16 cellular contexts compared by ENCODE assay signal in the genomic region with DNA sequence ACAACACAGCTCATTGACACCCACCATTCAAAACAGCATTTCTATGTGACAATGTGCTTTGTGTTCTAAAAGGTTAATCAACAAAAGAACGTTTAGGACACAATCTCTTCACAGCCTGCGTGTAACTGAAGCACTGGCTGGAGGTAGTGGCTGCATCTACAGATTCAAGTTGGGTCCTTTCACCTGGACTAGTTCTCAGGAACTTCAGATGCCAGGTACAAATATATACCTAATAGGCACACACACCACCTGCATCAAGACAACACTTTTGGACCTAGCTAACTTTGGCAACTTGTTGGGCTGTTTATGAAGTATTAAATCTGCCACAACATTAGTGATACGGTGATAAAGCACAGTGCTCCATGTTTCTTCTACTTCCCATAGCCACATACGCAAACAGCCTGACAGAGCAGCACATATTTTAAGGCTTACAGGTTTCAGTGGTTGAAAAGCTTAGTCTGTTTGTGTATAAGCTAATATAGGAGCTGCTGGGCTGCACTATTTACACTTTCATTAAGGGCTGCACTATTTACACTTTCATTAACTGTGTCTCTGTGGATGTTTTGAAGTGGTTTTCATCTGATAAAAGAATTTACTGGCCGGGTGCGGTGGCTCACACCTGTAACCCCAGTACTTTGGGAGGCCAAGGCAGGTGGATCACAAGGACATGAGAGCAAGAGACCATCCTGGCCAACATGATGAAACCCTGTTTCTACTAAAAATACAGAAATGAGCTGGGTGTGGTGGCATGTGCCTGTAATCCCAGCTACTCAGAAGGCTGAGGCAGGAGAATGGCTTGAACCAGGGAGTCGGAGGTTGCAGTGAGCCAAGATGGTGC.
A peak's percentile ranks its signal among the peaks of the same experiment; 100 is the strongest.
DNase-seq lines count a peak whose midpoint lies in the region; ATAC-seq, FAIRE-seq and TF ChIP-seq lines count a peak whose summit lies in the region.
"Had no signal": no experiment of that assay in that cellular context is flagged by ENCODE, and none has a peak within 500 bp of the region (broad histone marks: within the 10 kb centered on the region; RNA-seq: fewer than 3 reads in every experiment).

No MANE protein-coding gene starts in this region.

- 40 to 41% methylated on average over 7 of the region's 7 CpGs for WGBS in pancreas, 2 donors

- peaks cover 2% of the 10 kb centered on the region for H3K27me3 Mint-ChIP-seq in brain
- no peaks in the 10 kb centered on the region for H3K27me3 Mint-ChIP-seq in activated CD4-positive, alpha-beta memory T cell treated with anti-CD3 and anti-CD28 coated beads, Interleukin-2, amount 10 ng/mL, durations not matched to agents 7 days and 5 days
- H3K27me3 Mint-ChIP-seq: activated CD8-positive, alpha-beta memory T cell treated with anti-CD3 and anti-CD28 coated beads, Interleukin-2, amount 10 ng/mL, durations not matched to agents 7 days and 5 days; CD8-positive, alpha-beta memory T cell; dendritic cell treated with granulocyte-macrophage colony-stimulating factor and Interleukin-4, amounts not matched to agents 40 ng/mL and 50 ng/mL, for 4 days had no signal

- H3K27ac Mint-ChIP-seq in brain, result peak overlapping the region in 2 of 5 experiments; percentile 12 to 31
- H3K27ac Mint-ChIP-seq in activated CD4-positive, alpha-beta memory T cell treated with anti-CD3 and anti-CD28 coated beads, Interleukin-2, amount 10 ng/mL, durations not matched to agents 7 days and 5 days, result no peak overlapping the region
- H3K27ac Mint-ChIP-seq: activated CD8-positive, alpha-beta memory T cell treated with anti-CD3 and anti-CD28 coated beads, Interleukin-2, amount 10 ng/mL, durations not matched to agents 7 days and 5 days; dendritic cell treated with granulocyte-macrophage colony-stimulating factor and Interleukin-4, amounts not matched to agents 40 ng/mL and 50 ng/mL, for 4 days had no signal

- peaks cover 8% of the 10 kb centered on the region for H3K36me3 Mint-ChIP-seq in brain
- peaks cover 5% of the 10 kb centered on the region for H3K36me3 Mint-ChIP-seq in activated CD4-positive, alpha-beta memory T cell treated with anti-CD3 and anti-CD28 coated beads, Interleukin-2, amount 10 ng/mL, durations not matched to agents 7 days and 5 days (ENCODE audit: low read depth)

- peak; percentile 2 to 36 for DNase-seq in NCI-H2081 (lab: John Stamatoyannopoulos, UW)
- no peak for DNase-seq in NCI-H2081 treated with DMSO at 0.1 percent for 48 hours (lab: John Stamatoyannopoulos, UW)
- peak; percentile 29 for DNase-seq in NCI-H2029 treated with DMSO at 0.1 percent for 48 hours (lab: John Stamatoyannopoulos, UW)
- no peak for DNase-seq in pancreas
- no peak for DNase-seq in AG08396 (ENCODE audit: low spot score)
- no peak for DNase-seq in SHP77 (lab: John Stamatoyannopoulos, UW)
- DNase-seq in activated CD4-positive, alpha-beta memory T cell treated with anti-CD3 and anti-CD28 coated beads, Interleukin-2, amount 10 ng/mL, durations not matched to agents 7 days and 5 days, result no peak
- DNase-seq: activated CD8-positive, alpha-beta memory T cell treated with anti-CD3 and anti-CD28 coated beads, Interleukin-2, amount 10 ng/mL, durations not matched to agents 7 days and 5 days; activated gamma-delta T cell treated with Interleukin-2 at 50 U/mL for 16 hours; CD8-positive, alpha-beta memory T cell; GDM1; NCI-H1930; stimulated activated naive CD4-positive, alpha-beta T cell had no signal

- intact Hi-C loops in pancreas (cut with DNase I), result no loop called here

- no peak for TF ChIP-seq CTCF in brain (conservative IDR thresholded peaks at IDR 0.05)
- TF ChIP-seq CTCF in pancreas (IDR thresholded peaks at IDR 0.05), result no peak

- CTCF ChIA-PET in activated CD4-positive, alpha-beta memory T cell treated with anti-CD3 and anti-CD28 coated beads, Interleukin-2, amount 10 ng/mL, durations not matched to agents 7 days and 5 days (lab: Charles Lee), result no interaction called here

- H3K9me3 ChIP-seq in pancreas, result no peaks in the 10 kb centered on the region

- H3K4me1 ChIP-seq in pancreas, result peaks cover 20 to 30% (median 22%) of the 10 kb centered on the region in 3 donors

- FAIRE-seq in pancreas (lab: Jason Lieb, UNC), result no peak

- peak; percentile 39 to 58 (median 52) for ATAC-seq in pancreas
- ATAC-seq: activated CD8-positive, alpha-beta memory T cell treated with anti-CD3 and anti-CD28 coated beads, Interleukin-2, amount 10 ng/mL, durations not matched to agents 7 days and 5 days had no signal

- no peaks in the 10 kb centered on the region for H3K36me3 ChIP-seq in pancreas

- H3K27ac ChIP-seq in pancreas, result peak overlapping the region; percentile 6 to 34 (median 11)

- H3K4me3 ChIP-seq in pancreas, result no peak overlapping the region

- H3K9me3 Mint-ChIP-seq in brain, result no peaks in the 10 kb centered on the region
- H3K9me3 Mint-ChIP-seq in activated CD4-positive, alpha-beta memory T cell treated with anti-CD3 and anti-CD28 coated beads, Interleukin-2, amount 10 ng/mL, durations not matched to agents 7 days and 5 days, result no peaks in the 10 kb centered on the region
- H3K9me3 Mint-ChIP-seq: CD8-positive, alpha-beta memory T cell; dendritic cell treated with granulocyte-macrophage colony-stimulating factor and Interleukin-4, amounts not matched to agents 40 ng/mL and 50 ng/mL, for 4 days; H9 had no signal

- peaks cover 53% of the 10 kb centered on the region for H3K4me1 Mint-ChIP-seq in brain
- peaks cover 16% of the 10 kb centered on the region for H3K4me1 Mint-ChIP-seq in activated CD4-positive, alpha-beta memory T cell treated with anti-CD3 and anti-CD28 coated beads, Interleukin-2, amount 10 ng/mL, durations not matched to agents 7 days and 5 days

- POLR2A ChIA-PET in activated CD4-positive, alpha-beta memory T cell treated with anti-CD3 and anti-CD28 coated beads, Interleukin-2, amount 10 ng/mL, durations not matched to agents 7 days and 5 days (lab: Charles Lee), result no interaction called here

- H3K4me3 Mint-ChIP-seq in brain, result peak overlapping the region in 3 of 5 experiments; percentile 1 to 13 (median 1)
- H3K4me3 Mint-ChIP-seq in activated CD4-positive, alpha-beta memory T cell treated with anti-CD3 and anti-CD28 coated beads, Interleukin-2, amount 10 ng/mL, durations not matched to agents 7 days and 5 days, result no peak overlapping the region
- H3K4me3 Mint-ChIP-seq: activated CD8-positive, alpha-beta memory T cell treated with anti-CD3 and anti-CD28 coated beads, Interleukin-2, amount 10 ng/mL, durations not matched to agents 7 days and 5 days; CD8-positive, alpha-beta memory T cell; dendritic cell treated with granulocyte-macrophage colony-stimulating factor and Interleukin-4, amounts not matched to agents 40 ng/mL and 50 ng/mL, for 4 days; H9 had no signal

- H3K27me3 ChIP-seq in pancreas, result no peaks in the 10 kb centered on the region

Comparison
In these comparisons a context has a peak if more than half of its experiments do, and no peak if none do; other contexts are left out.
1. DNase-seq: peak in NCI-H2081 (2 of 2) and NCI-H2029 treated with DMSO at 0.1 percent for 48 hours (single experiment); none in NCI-H2081 treated with DMSO at 0.1 percent for 48 hours (single experiment), pancreas (0 of 6), AG08396 (single experiment), SHP77 (0 of 2) and activated CD4-positive, alpha-beta memory T cell treated with anti-CD3 and anti-CD28 coated beads, Interleukin-2, amount 10 ng/mL, durations not matched to agents 7 days and 5 days (single experiment).